ENCODE assay signal across 27 cellular contexts in genomic region chr4:8582436-8582835, GRCh38. TPM values are rescaled to one million over a fixed set of nuclear protein-coding genes. Genes with fewer than 3 reads are reported as not detected.
"Had no signal": no experiment of that assay in that cellular context is flagged by ENCODE, and none has a peak within 500 bp of the region (broad histone marks: within the 10 kb centered on the region; RNA-seq: fewer than 3 reads in every experiment).

No MANE protein-coding gene starts in this region.

- ATAC-seq: activated CD8-positive, alpha-beta T cell treated with anti-CD3 and anti-CD28 coated beads for 36 hours; Panc1; T-cell had no signal

- DNase-seq: activated CD4-positive, alpha-beta T cell treated with anti-CD3 and anti-CD28 coated beads for 4 hours; activated CD4-positive, CD25-positive, alpha-beta regulatory T cell; activated CD8-positive, alpha-beta memory T cell treated with anti-CD3 and anti-CD28 coated beads, Interleukin-2, amount 50 U/mL, for 4 hours; activated CD8-positive, alpha-beta T cell treated with anti-CD3 and anti-CD28 coated beads for 36 hours; activated naive CD4-positive, alpha-beta T cell; central memory CD4-positive, alpha-beta T cell; KG1; NCI-H1048; NCI-H1417 treated with DMSO at 0.1 percent for 48 hours; NCI-H1694; NCI-H2029 treated with DMSO at 0.1 percent for 48 hours; NCI-H345; NCI-H510A; NCI-H526 treated with DMSO at 0.1 percent for 48 hours; NCI-H82; OCI-M1; SHP77 treated with DMSO at 0.1 percent for 48 hours; T-cell; T-helper 2 cell; T1000 had no signal

- H3K36me3 ChIP-seq: breast epithelium had no signal

- H3K4me3 ChIP-seq: breast epithelium had no signal

- H3K4me1 Mint-ChIP-seq: activated naive CD4-positive, alpha-beta T cell treated with anti-CD3 and anti-CD28 coated beads, Interleukin-2, amount 50 U/mL, for 24 hours; T-cell had no signal

- H3K27ac ChIP-seq: breast epithelium, RWPE1 had no signal

- H3K9me3 Mint-ChIP-seq: activated CD8-positive, alpha-beta T cell treated with anti-CD3 and anti-CD28 coated beads for 36 hours; activated naive CD4-positive, alpha-beta T cell treated with anti-CD3 and anti-CD28 coated beads, Interleukin-2, amount 50 U/mL, for 24 hours; IgD-negative memory B cell; T-cell had no signal

- H3K4me3 Mint-ChIP-seq: activated CD8-positive, alpha-beta T cell treated with anti-CD3 and anti-CD28 coated beads for 36 hours; activated naive CD4-positive, alpha-beta T cell treated with anti-CD3 and anti-CD28 coated beads, Interleukin-2, amount 50 U/mL, for 24 hours; IgD-negative memory B cell; T-cell had no signal

- H3K27ac Mint-ChIP-seq: activated CD8-positive, alpha-beta T cell treated with anti-CD3 and anti-CD28 coated beads for 36 hours; activated naive CD4-positive, alpha-beta T cell treated with anti-CD3 and anti-CD28 coated beads, Interleukin-2, amount 50 U/mL, for 24 hours; IgD-negative memory B cell; T-cell had no signal

- H3K9me3 ChIP-seq: breast epithelium had no signal

- H3K4me1 ChIP-seq: breast epithelium had no signal

- H3K36me3 Mint-ChIP-seq: activated naive CD4-positive, alpha-beta T cell treated with anti-CD3 and anti-CD28 coated beads, Interleukin-2, amount 50 U/mL, for 24 hours; T-cell had no signal

RNA-seq across cellular contexts. Expression of gene GPR78, which starts 2.2 kb away (rescaled TPM):
- total RNA-seq: activated CD8-positive, alpha-beta T cell treated with anti-CD3 and anti-CD28 coated beads for 36 hours; SK-MEL-5; T-cell had no signal
- polyA plus RNA-seq: aorta, IgD-negative memory B cell had no signal

RNA-seq across cellular contexts. Expression of gene CPZ, which starts 10.1 kb away (rescaled TPM):
- total RNA-seq: activated CD8-positive, alpha-beta T cell treated with anti-CD3 and anti-CD28 coated beads for 36 hours; SK-MEL-5 had no signal
- polyA plus RNA-seq: IgD-negative memory B cell had no signal
